In the genomic region with DNA sequence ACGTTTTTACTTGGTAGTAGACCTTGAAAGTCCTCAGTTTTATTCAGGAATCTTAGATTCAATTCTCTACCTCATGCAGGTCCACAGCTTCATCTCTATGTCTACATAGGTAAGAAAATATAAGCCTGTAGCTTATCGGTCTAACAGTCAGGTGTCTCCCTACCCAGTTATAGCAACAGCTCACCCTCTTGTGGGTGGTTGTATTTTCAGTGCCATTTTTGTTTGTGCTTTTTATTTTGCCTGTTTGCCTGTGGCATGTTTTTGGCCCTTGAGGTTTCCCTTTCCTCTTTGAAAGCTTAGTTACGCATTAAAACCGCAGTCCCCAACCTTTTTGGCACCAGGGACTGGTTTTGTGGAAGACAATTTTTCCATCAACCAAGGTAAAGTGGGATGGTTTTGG, we compare ENCODE assay signal across 30 cellular contexts.
"Had no signal": no experiment of that assay in that cellular context is flagged by ENCODE, and none has a peak within 500 bp of the region (broad histone marks: within the 10 kb centered on the region; RNA-seq: fewer than 3 reads in every experiment).

No MANE protein-coding gene starts in this region.

- H3K9me2 ChIP-seq: SK-N-SH had no signal

- H3K9ac ChIP-seq: SK-N-SH had no signal

- H3K4me3 ChIP-seq: Peyer's patch, SJSA1 had no signal

- DNase-seq: Karpas-422, NCI-H1048, NCI-H1092 treated with DMSO at 0.1 percent for 48 hours, NCI-H1105 treated with DMSO at 0.1 percent for 48 hours, NCI-H1417, NCI-H1436, NCI-H146, NCI-H1694, NCI-H187, NCI-H1930, NCI-H2029 treated with DMSO at 0.1 percent for 48 hours, NCI-H2081 treated with DMSO at 0.1 percent for 48 hours, NCI-H2107, NCI-H2171, NCI-H226, NCI-H446 treated with DMSO at 0.1 percent for 48 hours, NCI-H510A, NCI-H524, NCI-H526, NCI-H69, NCI-H748 treated with DMSO at 0.1 percent for 48 hours, NCI-H82, Peyer's patch, Right ventricle myocardium superior, RPMI8226, SHP77 treated with DMSO at 0.1 percent for 48 hours, SK-N-SH, SW 1271, T-helper 1 cell had no signal

- H3K27ac ChIP-seq: Peyer's patch, SJSA1 had no signal

- H3K27me3 ChIP-seq: Peyer's patch had no signal

- H3K4me1 ChIP-seq: Peyer's patch, SJSA1 had no signal

- H3K36me3 ChIP-seq: Peyer's patch, SJSA1 had no signal

- H3K9me3 ChIP-seq: Peyer's patch, SJSA1, SK-N-SH had no signal

- H3K4me2 ChIP-seq: SK-N-SH had no signal
